Comparison of ENCODE assay signal across 27 cellular contexts in genomic region chr11:56172256-56172835, GRCh38. TPM values are rescaled to one million over a fixed set of nuclear protein-coding genes. Genes with fewer than 3 reads are reported as not detected.
"Had no signal": no experiment of that assay in that cellular context is flagged by ENCODE, and none has a peak within 500 bp of the region (broad histone marks: within the 10 kb centered on the region; RNA-seq: fewer than 3 reads in every experiment).

No MANE protein-coding gene starts in this region.

- H3K4me1 ChIP-seq: heart right ventricle, left ventricle myocardium inferior, lower lobe of right lung, psoas muscle, spleen, tibial artery, upper lobe of right lung, vagina had no signal

- DNase-seq: cortex of kidney; dorsolateral prefrontal cortex; effector CD8-positive, alpha-beta T cell; heart right ventricle; islet precursor cell; left ventricle myocardium inferior; lower lobe of right lung; naive thymus-derived CD4-positive, alpha-beta T cell; ovary; psoas muscle; retina; spleen; stimulated activated CD4-positive, alpha-beta T cell treated with anti-CD3 and anti-CD28 coated beads, Interleukin-15, amount 100 ng/mL, for 24 hours; stimulated activated CD4-positive, alpha-beta T cell treated with anti-CD3 and anti-CD28 coated beads, Interleukin-1b, Interleukin-23, amount 100 ng/mL, for 48 hours; stimulated activated CD4-positive, alpha-beta T cell treated with anti-CD3 and anti-CD28 coated beads, Interleukin-4, amount 100 ng/mL, for 24 hours; tibial artery; upper lobe of right lung had no signal

- ATAC-seq: heart right ventricle; lower lobe of right lung; naive thymus-derived CD4-positive, alpha-beta T cell; psoas muscle; sciatic nerve; stimulated activated memory B cell treated with anti-CD40 and anti-IgM and Interleukin-4, amounts not matched to agents 10 μg/mL and 1 μg/mL and 100 μg/mL, for 72 hours; upper lobe of right lung had no signal

- H3K27ac ChIP-seq: dorsolateral prefrontal cortex, heart right ventricle, left ventricle myocardium inferior, lower lobe of right lung, ovary, psoas muscle, spleen, tibial artery, upper lobe of right lung, vagina had no signal

- FAIRE-seq: frontal cortex had no signal

- H3K4me3 ChIP-seq: dorsolateral prefrontal cortex, heart right ventricle, left ventricle myocardium inferior, lower lobe of right lung, ovary, psoas muscle, spleen, tibial artery, upper lobe of right lung, vagina had no signal

- H3K27me3 ChIP-seq: heart right ventricle, ovary, spleen, tibial artery, upper lobe of right lung, vagina had no signal

- H3K36me3 ChIP-seq: heart right ventricle, left ventricle myocardium inferior, lower lobe of right lung, ovary, spleen, tibial artery, upper lobe of right lung, vagina had no signal

- H3K9me3 ChIP-seq: lower lobe of right lung, ovary, psoas muscle, tibial artery, upper lobe of right lung, vagina had no signal

RNA-seq across cellular contexts. Expression of gene OR5J2, which starts 4.1 kb away (rescaled TPM):
- total RNA-seq: chondrocyte; dorsolateral prefrontal cortex; frontal cortex; heart right ventricle; left ventricle myocardium inferior; lower lobe of right lung; mesothelial cell of epicardium; naive thymus-derived CD4-positive, alpha-beta T cell; ovary; psoas muscle; sciatic nerve; skeletal muscle tissue; spleen; temporal lobe; upper lobe of right lung; vagina had no signal
- polyA plus RNA-seq: esophagus; heart right ventricle; naive thymus-derived CD4-positive, alpha-beta T cell; neural cell; ovary; psoas muscle; spleen had no signal

RNA-seq across cellular contexts. Expression of gene OR8K5, which starts 12.2 kb away (rescaled TPM):
- total RNA-seq: chondrocyte; dorsolateral prefrontal cortex; frontal cortex; heart right ventricle; left ventricle myocardium inferior; lower lobe of right lung; mesothelial cell of epicardium; naive thymus-derived CD4-positive, alpha-beta T cell; ovary; psoas muscle; sciatic nerve; skeletal muscle tissue; spleen; temporal lobe; upper lobe of right lung; vagina had no signal
- polyA plus RNA-seq: esophagus; heart right ventricle; naive thymus-derived CD4-positive, alpha-beta T cell; neural cell; ovary; psoas muscle; spleen had no signal

RNA-seq across cellular contexts. Expression of gene OR8J3, which starts 32.3 kb away (rescaled TPM):
- total RNA-seq: chondrocyte; dorsolateral prefrontal cortex; frontal cortex; heart right ventricle; left ventricle myocardium inferior; lower lobe of right lung; mesothelial cell of epicardium; naive thymus-derived CD4-positive, alpha-beta T cell; ovary; psoas muscle; sciatic nerve; skeletal muscle tissue; spleen; temporal lobe; upper lobe of right lung; vagina had no signal
- polyA plus RNA-seq: esophagus; heart right ventricle; naive thymus-derived CD4-positive, alpha-beta T cell; neural cell; ovary; psoas muscle; spleen had no signal

RNA-seq across cellular contexts. Expression of gene OR8H3, which starts 50.2 kb away (rescaled TPM):
- total RNA-seq: chondrocyte; dorsolateral prefrontal cortex; frontal cortex; heart right ventricle; left ventricle myocardium inferior; lower lobe of right lung; mesothelial cell of epicardium; naive thymus-derived CD4-positive, alpha-beta T cell; ovary; psoas muscle; sciatic nerve; skeletal muscle tissue; spleen; temporal lobe; upper lobe of right lung; vagina had no signal
- polyA plus RNA-seq: esophagus; heart right ventricle; naive thymus-derived CD4-positive, alpha-beta T cell; neural cell; ovary; psoas muscle; spleen had no signal
